ENCODE assay signal across 10 cellular contexts in the genomic region with DNA sequence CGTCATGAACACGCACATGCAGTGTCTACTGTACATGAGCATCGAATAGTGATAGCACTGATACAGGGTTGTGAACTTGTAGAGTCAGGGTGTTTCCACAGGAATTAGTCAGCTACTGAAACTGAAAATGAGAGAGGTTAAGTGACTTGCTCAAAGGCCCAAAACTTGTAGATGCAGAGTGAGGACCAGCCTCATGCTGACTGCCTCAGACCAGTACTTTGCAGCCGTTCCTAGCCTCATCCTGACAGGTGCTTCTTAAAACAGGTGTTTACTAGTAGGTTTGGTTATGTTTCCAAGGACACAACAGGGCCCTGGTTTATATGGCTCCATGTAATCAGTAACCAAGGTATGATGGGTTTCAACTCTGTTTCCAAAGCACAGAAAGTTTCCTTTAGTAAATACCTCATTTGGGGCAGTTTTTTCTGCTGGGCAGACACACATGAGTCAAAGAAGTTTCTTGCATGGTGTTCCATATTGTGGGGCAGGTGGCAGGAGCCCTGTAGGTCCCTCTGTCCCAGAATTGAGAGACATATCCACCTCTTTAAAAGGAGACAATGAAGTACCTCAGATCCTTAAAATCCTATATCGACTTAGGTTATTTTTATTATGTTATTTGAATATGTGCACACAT.
DNase-seq lines count a peak whose midpoint lies in the region; ATAC-seq lines count a peak whose summit lies in the region.
"Had no signal": no experiment of that assay in that cellular context is flagged by ENCODE, and none has a peak within 500 bp of the region (broad histone marks: within the 10 kb centered on the region; RNA-seq: fewer than 3 reads in every experiment).

No MANE protein-coding gene starts in this region.

- ATAC-seq in HG02588 (IDR thresholded peaks at IDR 0.05; ENCODE audit: unreplicated experiment) (peak; percentile 97), HG03460 (IDR thresholded peaks at IDR 0.05; ENCODE audit: unreplicated experiment) (peak; percentile 91)

- DNase-seq in stimulated activated CD4-positive, alpha-beta T cell treated with anti-CD3 and anti-CD28 coated beads, Interleukin-1b, Interleukin-23, amount 100 ng/mL, for 48 hours: peak; percentile 25
- no peak for DNase-seq in stimulated activated CD4-positive, alpha-beta T cell treated with anti-CD3 and anti-CD28 coated beads, Interleukin-12 subunit alpha, Interleukin-12 subunit beta, amount 100 ng/mL, for 4 hours
- no peak for DNase-seq in hepatic stellate cell (ENCODE audit: low spot score)
- DNase-seq in cerebellar cortex (ENCODE audit: low spot score): no peak
- DNase-seq in SHP77 (lab: John Stamatoyannopoulos, UW): no peak
- DNase-seq in inferior parietal cortex (ENCODE audit: extremely low spot score): no peak
- DNase-seq: natural killer cell, Peyer's patch had no signal
